Comparison of ENCODE assay signal across 8 cellular contexts in genomic region chr6:133568970-133569889, GRCh38.
A peak's percentile ranks its signal among the peaks of the same experiment; 100 is the strongest.
DNase-seq lines count a peak whose midpoint lies in the region; ATAC-seq and TF ChIP-seq lines count a peak whose summit lies in the region.

No MANE protein-coding gene starts in this region.

- no peak overlapping the region for H3K27ac Mint-ChIP-seq in activated naive CD4-positive, alpha-beta T cell treated with anti-CD3 and anti-CD28 coated beads, Interleukin-2, amount 50 U/mL, for 72 hours
- no peak overlapping the region for H3K27ac Mint-ChIP-seq in activated naive CD4-positive, alpha-beta T cell treated with anti-CD3 and anti-CD28 coated beads, Interleukin-2, amount 10 ng/mL, durations not matched to agents 7 days and 5 days
- peak overlapping the region; percentile 91 for H3K27ac Mint-ChIP-seq in neural crest cell (ENCODE audit: unreplicated experiment)

- no peaks in the 10 kb centered on the region for H3K9me3 ChIP-seq in WERI-Rb-1 (ENCODE audit: severe bottlenecking)

- ATAC-seq in activated naive CD4-positive, alpha-beta T cell treated with anti-CD3 and anti-CD28 coated beads, Interleukin-2, amount 50 U/mL, for 72 hours: peak; percentile 59 to 88
- peak; percentile 71 for ATAC-seq in HG02759 (IDR thresholded peaks at IDR 0.05; ENCODE audit: unreplicated experiment)
- ATAC-seq in HG03025 (IDR thresholded peaks at IDR 0.05; ENCODE audit: low FRiP score, unreplicated experiment): no peak

- TF ChIP-seq CTCF in WERI-Rb-1 (IDR thresholded peaks at IDR 0.05; ENCODE audit: low read depth, low read length) (peak; percentile 53), fibroblast of the aortic adventitia (IDR thresholded peaks at IDR 0.05; ENCODE audit: insufficient read depth, low read length) (peak; percentile 79), neural crest cell (conservative IDR thresholded peaks at IDR 0.05) (peak; percentile 89)

- H3K4me3 Mint-ChIP-seq in activated naive CD4-positive, alpha-beta T cell treated with anti-CD3 and anti-CD28 coated beads, Interleukin-2, amount 10 ng/mL, durations not matched to agents 7 days and 5 days: no peak overlapping the region
- H3K4me3 Mint-ChIP-seq in neural crest cell: peak overlapping the region; percentile 85

- H3K4me1 Mint-ChIP-seq in activated naive CD4-positive, alpha-beta T cell treated with anti-CD3 and anti-CD28 coated beads, Interleukin-2, amount 10 ng/mL, durations not matched to agents 7 days and 5 days: no peaks in the 10 kb centered on the region
- H3K4me1 Mint-ChIP-seq in neural crest cell: peaks cover 26% of the 10 kb centered on the region

- CTCF ChIA-PET in activated naive CD4-positive, alpha-beta T cell treated with anti-CD3 and anti-CD28 coated beads, Interleukin-2, amount 10 ng/mL, durations not matched to agents 7 days and 5 days (lab: Charles Lee): interaction anchor here (1.3 to 2.6 kb wide), 4 partner anchors 269 to 529 kb away, joined by 4 to 23 read pairs (median 6); no protein-coding TSS in a partner anchor

- no peaks in the 10 kb centered on the region for H3K9me3 Mint-ChIP-seq in activated naive CD4-positive, alpha-beta T cell treated with anti-CD3 and anti-CD28 coated beads, Interleukin-2, amount 50 U/mL, for 72 hours
- no peaks in the 10 kb centered on the region for H3K9me3 Mint-ChIP-seq in activated naive CD4-positive, alpha-beta T cell treated with anti-CD3 and anti-CD28 coated beads, Interleukin-2, amount 10 ng/mL, durations not matched to agents 7 days and 5 days
- peaks cover 2% of the 10 kb centered on the region for H3K9me3 Mint-ChIP-seq in neural crest cell

- H3K27me3 Mint-ChIP-seq in activated naive CD4-positive, alpha-beta T cell treated with anti-CD3 and anti-CD28 coated beads, Interleukin-2, amount 10 ng/mL, durations not matched to agents 7 days and 5 days: peaks cover 11% of the 10 kb centered on the region
- peaks cover 15% of the 10 kb centered on the region for H3K27me3 Mint-ChIP-seq in neural crest cell (ENCODE audit: low read depth)

- DNase-seq in activated naive CD4-positive, alpha-beta T cell treated with anti-CD3 and anti-CD28 coated beads, Interleukin-2, amount 50 U/mL, for 72 hours (ENCODE audit: low spot score in 2 of 2): peak in 1 of 2 donors; percentile 31
- no peak for DNase-seq in activated naive CD4-positive, alpha-beta T cell treated with anti-CD3 and anti-CD28 coated beads, Interleukin-2, amount 10 ng/mL, durations not matched to agents 7 days and 5 days
- DNase-seq in NCI-H1930 (lab: John Stamatoyannopoulos, UW) (peak; percentile 33 to 43), WERI-Rb-1 (no peak), fibroblast of the aortic adventitia (ENCODE audit: low read depth) (peak; percentile 89), neural crest cell (ENCODE audit: low read depth, low spot score) (no peak)

- no peaks in the 10 kb centered on the region for H3K36me3 Mint-ChIP-seq in activated naive CD4-positive, alpha-beta T cell treated with anti-CD3 and anti-CD28 coated beads, Interleukin-2, amount 50 U/mL, for 72 hours
- H3K36me3 Mint-ChIP-seq in activated naive CD4-positive, alpha-beta T cell treated with anti-CD3 and anti-CD28 coated beads, Interleukin-2, amount 10 ng/mL, durations not matched to agents 7 days and 5 days: no peaks in the 10 kb centered on the region
- H3K36me3 Mint-ChIP-seq in neural crest cell (ENCODE audit: low read depth): no peaks in the 10 kb centered on the region

- no peak overlapping the region for H3K27ac ChIP-seq in WERI-Rb-1

- H3K36me3 ChIP-seq in WERI-Rb-1: no peaks in the 10 kb centered on the region

- H3K4me3 ChIP-seq in WERI-Rb-1 (ENCODE audit: low read depth, low read length) (peak overlapping the region; percentile 12; the same call in 1 of the 2 replicates), fibroblast of the aortic adventitia (ENCODE audit: low read depth, low read length) (peak overlapping the region; percentile 57)

- peaks cover 57% of the 10 kb centered on the region for H3K27me3 ChIP-seq in WERI-Rb-1 (ENCODE audit: insufficient read depth, low read depth, severe bottlenecking)

Comparison
In these comparisons a context has a peak if more than half of its experiments do, and no peak if none do; other contexts are left out.
1. DNase-seq: peak in NCI-H1930 (2 of 2) and fibroblast of the aortic adventitia (single experiment); none in activated naive CD4-positive, alpha-beta T cell treated with anti-CD3 and anti-CD28 coated beads, Interleukin-2, amount 10 ng/mL, durations not matched to agents 7 days and 5 days (single experiment), WERI-Rb-1 (single experiment) and neural crest cell (single experiment).
2. Peak in every context shown above with its lines, with median percentiles within 50 percentile points of each other: CTCF ChIP-seq.